ENCODE assay signal across 1 cellular context in the genomic region with DNA sequence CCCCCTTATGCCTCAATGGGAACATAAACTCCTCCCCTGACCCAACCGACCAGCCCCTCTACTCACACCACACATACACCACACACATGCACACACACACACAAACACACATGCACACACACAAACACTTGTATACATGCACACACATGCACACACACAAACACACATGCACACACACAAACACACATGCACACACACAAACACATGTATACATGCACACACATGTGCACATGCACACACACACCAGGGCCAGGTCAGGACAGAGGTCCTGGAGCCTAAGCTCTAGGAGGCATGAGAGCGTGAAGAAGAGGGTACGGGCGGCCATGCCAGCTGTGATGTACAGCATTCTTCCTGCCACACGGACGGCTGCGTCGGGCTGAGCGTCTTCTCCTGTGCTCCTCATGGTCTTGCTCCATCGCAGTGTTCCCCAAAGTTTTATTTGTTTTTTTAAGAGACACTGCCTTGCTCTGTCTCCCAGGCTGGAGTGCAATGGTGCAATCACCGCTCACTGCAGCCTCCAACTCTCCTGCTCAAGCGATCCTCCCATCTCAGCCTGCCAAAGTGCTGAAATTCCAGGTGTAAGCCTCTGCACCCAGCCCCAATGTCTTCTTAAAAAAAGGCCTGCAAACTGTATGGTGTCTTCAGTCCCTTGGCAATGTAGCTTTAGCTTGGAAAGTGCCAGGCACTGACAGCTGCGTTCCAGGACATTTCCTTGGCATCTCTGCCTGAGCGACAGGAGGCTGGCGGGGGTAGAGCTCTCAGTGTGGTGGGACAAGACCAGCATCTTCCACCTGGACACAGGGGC.
TF ChIP-seq lines count a peak whose summit lies in the region.

No MANE protein-coding gene starts in this region.

TF ChIP-seq in HepG2, 621 proteins besides CTCF, POLR2A, EP300 and RAD21:
- TF ChIP-seq, protein P1, sequence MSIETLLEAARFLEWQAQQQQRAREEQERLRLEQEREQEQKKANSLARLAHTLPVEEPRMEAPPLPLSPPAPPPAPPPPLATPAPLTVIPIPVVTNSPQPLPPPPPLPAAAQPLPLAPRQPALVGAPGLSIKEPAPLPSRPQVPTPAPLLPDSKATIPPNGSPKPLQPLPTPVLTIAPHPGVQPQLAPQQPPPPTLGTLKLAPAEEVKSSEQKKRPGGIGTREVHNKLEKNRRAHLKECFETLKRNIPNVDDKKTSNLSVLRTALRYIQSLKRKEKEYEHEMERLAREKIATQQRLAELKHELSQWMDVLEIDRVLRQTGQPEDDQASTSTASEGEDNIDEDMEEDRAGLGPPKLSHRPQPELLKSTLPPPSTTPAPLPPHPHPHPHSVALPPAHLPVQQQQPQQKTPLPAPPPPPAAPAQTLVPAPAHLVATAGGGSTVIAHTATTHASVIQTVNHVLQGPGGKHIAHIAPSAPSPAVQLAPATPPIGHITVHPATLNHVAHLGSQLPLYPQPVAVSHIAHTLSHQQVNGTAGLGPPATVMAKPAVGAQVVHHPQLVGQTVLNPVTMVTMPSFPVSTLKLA (IDR thresholded peaks at IDR 0.05): peak; percentile 98
- TF ChIP-seq SKI (IDR thresholded peaks at IDR 0.05; ENCODE audit: partially characterized antibody): no peak
